Comparison of ENCODE assay signal across 6 cellular contexts in genomic region chr11:126268361-126268707, GRCh38. TPM values are rescaled to one million over a fixed set of nuclear protein-coding genes. Genes with fewer than 3 reads are reported as not detected.
DNase-seq lines count a peak whose midpoint lies in the region.

No MANE protein-coding gene starts in this region.

- DNase-seq in NCI-H146 (lab: John Stamatoyannopoulos, UW), result peak; percentile 64
- DNase-seq in NCI-H146 treated with DMSO at 0.1 percent for 48 hours (lab: John Stamatoyannopoulos, UW; ENCODE audit: unreplicated experiment), result no peak
- no peak for DNase-seq in activated naive CD8-positive, alpha-beta T cell treated with anti-CD3 and anti-CD28 coated beads for 36 hours
- DNase-seq in mesenteric fat pad (ENCODE audit: low spot score), result no peak
- no peak for DNase-seq in H4 (ENCODE audit: low spot score)

- peaks cover 37% of the 10 kb centered on the region for H3K4me1 Mint-ChIP-seq in activated naive CD8-positive, alpha-beta T cell treated with anti-CD3 and anti-CD28 coated beads for 36 hours

- peaks cover 47% of the 10 kb centered on the region for H3K36me3 Mint-ChIP-seq in activated naive CD8-positive, alpha-beta T cell treated with anti-CD3 and anti-CD28 coated beads for 36 hours

- H3K9me3 Mint-ChIP-seq in activated naive CD8-positive, alpha-beta T cell treated with anti-CD3 and anti-CD28 coated beads for 36 hours, result no peaks in the 10 kb centered on the region

- H3K9me3 ChIP-seq in mononuclear cell (ENCODE audit: low read depth, low read length), result no peaks in the 10 kb centered on the region

- H3K27ac Mint-ChIP-seq in activated naive CD8-positive, alpha-beta T cell treated with anti-CD3 and anti-CD28 coated beads for 36 hours, result peak overlapping the region; percentile 94

- H3K4me3 Mint-ChIP-seq in activated naive CD8-positive, alpha-beta T cell treated with anti-CD3 and anti-CD28 coated beads for 36 hours, result peak overlapping the region; percentile 97

- no peaks in the 10 kb centered on the region for H3K27me3 ChIP-seq in mononuclear cell (ENCODE audit: insufficient read depth, low read length)

- H3K4me3 ChIP-seq in mononuclear cell (ENCODE audit: low read length), result peak overlapping the region; percentile 90

- peaks cover 18% of the 10 kb centered on the region for H3K4me1 ChIP-seq in mononuclear cell (ENCODE audit: insufficient read depth, low read length)

- H3K27me3 Mint-ChIP-seq in activated naive CD8-positive, alpha-beta T cell treated with anti-CD3 and anti-CD28 coated beads for 36 hours, result no peaks in the 10 kb centered on the region

RNA-seq across cellular contexts. Expression of gene SRPRA, which starts 0.4 kb away (rescaled TPM):
- 100 to 1,000 TPM; 153 to 158 TPM for total RNA-seq in activated naive CD8-positive, alpha-beta T cell treated with anti-CD3 and anti-CD28 coated beads for 36 hours
- total RNA-seq in mononuclear cell, result 132 TPM
- 121 TPM for total RNA-seq in mesenteric fat pad
- 144 and 145 TPM in 2 replicates for total RNA-seq in H4 (2014; rRNA removed; shearing (Covaris generic))

RNA-seq across cellular contexts. Expression of gene FOXRED1, which starts 0.6 kb away (rescaled TPM):
- total RNA-seq in activated naive CD8-positive, alpha-beta T cell treated with anti-CD3 and anti-CD28 coated beads for 36 hours, result 10 to 100 TPM; 43.8 to 44.5 TPM
- total RNA-seq in mononuclear cell, result 6.1 TPM
- total RNA-seq in mesenteric fat pad, result 22.2 TPM
- total RNA-seq in H4 (2014; rRNA removed; shearing (Covaris generic)), result 29.0 and 40.3 TPM in 2 replicates

RNA-seq across cellular contexts. Expression of gene TIRAP, which starts 14.6 kb away (rescaled TPM):
- total RNA-seq in activated naive CD8-positive, alpha-beta T cell treated with anti-CD3 and anti-CD28 coated beads for 36 hours, result 1 to 10 TPM; 4.7 to 5.2 TPM
- total RNA-seq in mononuclear cell (5.1 TPM), mesenteric fat pad (12.5 TPM)
- total RNA-seq in H4 (2014; rRNA removed; shearing (Covaris generic)), result 1.8 and 3.9 TPM in 2 replicates

RNA-seq across cellular contexts. Expression of gene DCPS, which starts 35.5 kb away (rescaled TPM):
- total RNA-seq in activated naive CD8-positive, alpha-beta T cell treated with anti-CD3 and anti-CD28 coated beads for 36 hours, result 10 to 100 TPM; 29.1 to 29.3 TPM
- 6.2 TPM for total RNA-seq in mononuclear cell
- 10.8 TPM for total RNA-seq in mesenteric fat pad
- total RNA-seq in H4 (2014; rRNA removed; shearing (Covaris generic)), result 25.9 and 36.9 TPM in 2 replicates

RNA-seq across cellular contexts. Expression of gene FAM118B, which starts 56.8 kb away (rescaled TPM):
- total RNA-seq in activated naive CD8-positive, alpha-beta T cell treated with anti-CD3 and anti-CD28 coated beads for 36 hours, result 10 to 100 TPM; 16.0 to 16.7 TPM
- total RNA-seq in mononuclear cell (2.8 TPM), mesenteric fat pad (18.7 TPM)
- 41.8 and 46.5 TPM in 2 replicates for total RNA-seq in H4 (2014; rRNA removed; shearing (Covaris generic))
